ENCODE assay signal across 8 cellular contexts in genomic region chr9:76459691-76460635, GRCh38. TPM values are rescaled to one million over a fixed set of nuclear protein-coding genes. Genes with fewer than 3 reads are reported as not detected.
DNase-seq lines count a peak whose midpoint lies in the region; ATAC-seq and TF ChIP-seq lines count a peak whose summit lies in the region.

No MANE protein-coding gene starts in this region.

- peaks cover 13% of the 10 kb centered on the region for H3F3A ChIP-seq in PC-9 (ENCODE audit: insufficient read depth, low read depth)

- H3K4me1 ChIP-seq in PC-9 (replicated peaks; ENCODE audit: insufficient read depth) (peaks cover 24% of the 10 kb centered on the region), colonic mucosa (no peaks in the 10 kb centered on the region), stomach smooth muscle (ENCODE audit: control insufficient read depth, insufficient read depth, low read length) (peaks cover 16% of the 10 kb centered on the region)

- H3K36me3 ChIP-seq in PC-9 (ENCODE audit: low read depth) (no peaks in the 10 kb centered on the region), colonic mucosa (no peaks in the 10 kb centered on the region), stomach smooth muscle (ENCODE audit: control insufficient read depth in 2 of 2, insufficient read depth in 2 of 2, low read length in 2 of 2) (no peaks in the 10 kb centered on the region)

- H3K27ac ChIP-seq in PC-9 (peak overlapping the region; percentile 22), colonic mucosa (peak overlapping the region; percentile 72), stomach smooth muscle (ENCODE audit: low read length) (no peak overlapping the region)

- peak overlapping the region; percentile 94 for H3K4me2 ChIP-seq in PC-9

- no peaks in the 10 kb centered on the region for H3K9me2 ChIP-seq in PC-9 (ENCODE audit: insufficient read depth)

- no peaks in the 10 kb centered on the region for H3K9me3 ChIP-seq in PC-9 (ENCODE audit: insufficient read depth, low read depth)
- no peaks in the 10 kb centered on the region for H3K9me3 ChIP-seq in colonic mucosa
- H3K9me3 ChIP-seq in stomach smooth muscle (ENCODE audit: control insufficient read depth in 2 of 2, low read length in 2 of 2) = no peaks in the 10 kb centered on the region

- H3K27me3 ChIP-seq in PC-9 (ENCODE audit: insufficient read depth, low read depth) = no peaks in the 10 kb centered on the region
- H3K27me3 ChIP-seq in colonic mucosa = no peaks in the 10 kb centered on the region
- H3K27me3 ChIP-seq in stomach smooth muscle (ENCODE audit: control insufficient read depth in 1 of 2, insufficient read depth in 2 of 2, low read length in 2 of 2) = no peaks in the 10 kb centered on the region

- no peaks in the 10 kb centered on the region for H4K20me1 ChIP-seq in PC-9 (ENCODE audit: insufficient read depth)

- intact Hi-C loops in PC-9 (cut with micrococcal nuclease; ENCODE audit: unreplicated experiment) (loop anchor here (1.0 to 2.0 kb wide), 3 partner anchors 57 to 117 kb away; no protein-coding TSS in a partner anchor), colonic mucosa (cut with DNase I) (no loop called here)

- POLR2A ChIA-PET in PC-9 (lab: Charles Lee; ENCODE audit: unreplicated experiment) = interaction anchor here (0.6 to 1.0 kb wide), 4 partner anchors 88 to 316 kb away, joined by 4 to 14 read pairs (median 8); no protein-coding TSS in a partner anchor

- H3K79me2 ChIP-seq in PC-9 (ENCODE audit: low read depth) = 0 out of 2 replicates have a peak, but pooled peaks cover 8% of the 10 kb centered on the region

- CTCF ChIA-PET in PC-9 (lab: Charles Lee) = interaction anchor here (0.6 to 1.2 kb wide), 2 partner anchors 11 to 191 kb away, joined by 3 to 9 read pairs; no protein-coding TSS in a partner anchor

- no peak for DNase-seq in activated CD4-positive, CD25-positive, alpha-beta regulatory T cell (lab: John Stamatoyannopoulos, UW)
- DNase-seq in HK-2 (ENCODE audit: unreplicated experiment) (peak; percentile 13), PC-9 (peak; percentile 53 to 56), colonic mucosa (peak; percentile 78), kidney tubule cell (ENCODE audit: low spot score) (peak; percentile 71)

- H3K4me3 ChIP-seq in PC-9 (peak overlapping the region; percentile 70), colonic mucosa (peak overlapping the region; percentile 66), stomach smooth muscle (ENCODE audit: low read length in 2 of 2) (peak overlapping the region; percentile 69 to 83)

- peak overlapping the region; percentile 93 for H2AFZ ChIP-seq in PC-9

- peak; percentile 44; the same call in 1 of the 2 replicates for TF ChIP-seq CTCF in PC-9 (conservative IDR thresholded peaks at IDR 0.05)
- no peak for TF ChIP-seq CTCF in colonic mucosa (IDR thresholded peaks at IDR 0.05)

- TSS peak; percentile 43 for BruUV-seq in PC-9 (replicated peaks; lab: Mats Ljungman, UMichigan)

- peak; percentile 5 to 8 for ATAC-seq in activated CD4-positive, CD25-positive, alpha-beta regulatory T cell treated with anti-CD3 and anti-CD28 coated beads, Interleukin-2, amount 50 U/mL, for 24 hours
- no peak for ATAC-seq in GM19455 (IDR thresholded peaks at IDR 0.05; ENCODE audit: unreplicated experiment)

- H3K9ac ChIP-seq in colonic mucosa (ENCODE audit: low read depth in 2 of 2, low read length in 2 of 2) (peak overlapping the region; percentile 76 to 97), stomach smooth muscle (ENCODE audit: low read length in 2 of 2) (peak overlapping the region; percentile 3 to 42)

RNA-seq across cellular contexts. Expression of gene GCNT1, which starts 1.0 kb away (rescaled TPM):
- total RNA-seq in PC-9 (2021) (14.0 and 15.3 TPM in 2 replicates), colonic mucosa (10 to 100 TPM; 36.5 to 59.9 TPM)

Comparison
In these comparisons a context has a peak if more than half of its experiments do, and no peak if none do; other contexts are left out.
1. DNase-seq: peak in HK-2 (single experiment), PC-9 (2 of 2), colonic mucosa (single experiment) and kidney tubule cell (single experiment); none in activated CD4-positive, CD25-positive, alpha-beta regulatory T cell (0 of 4).
2. Peak in every context shown above with its lines, with median percentiles within 50 percentile points of each other: H3K4me3 ChIP-seq.